Comparison of ENCODE assay signal across 9 cellular contexts in the genomic region with DNA sequence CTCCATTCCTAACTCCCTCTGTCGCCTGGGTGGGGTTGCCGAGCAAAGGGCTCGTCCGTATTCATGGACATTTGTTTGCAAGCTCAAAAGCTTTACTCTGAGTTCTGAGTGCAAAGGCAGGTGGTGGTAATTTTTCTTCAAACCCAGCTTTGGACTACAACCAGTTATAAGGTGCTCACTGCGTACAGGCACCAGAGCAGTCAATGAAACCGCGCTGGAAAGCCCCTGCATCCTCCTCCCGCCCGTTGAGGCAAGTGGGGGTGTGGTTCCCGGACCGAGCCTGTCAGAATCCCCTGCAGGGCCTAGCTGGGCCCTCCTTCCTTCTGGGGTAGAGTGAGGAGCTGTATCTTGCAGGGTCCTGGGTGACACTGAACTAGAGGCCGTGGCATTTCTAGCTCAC. TPM values are rescaled to one million over a fixed set of nuclear protein-coding genes. Genes with fewer than 3 reads are reported as not detected.
DNase-seq lines count a peak whose midpoint lies in the region; ATAC-seq, FAIRE-seq and TF ChIP-seq lines count a peak whose summit lies in the region.
"Had no signal": no experiment of that assay in that cellular context is flagged by ENCODE, and none has a peak within 500 bp of the region (broad histone marks: within the 10 kb centered on the region; RNA-seq: fewer than 3 reads in every experiment).

No MANE protein-coding gene starts in this region.

- no peaks in the 10 kb centered on the region for H3K36me3 ChIP-seq in stomach

- WGBS in stomach, 5 donors: 68 to 82% (median 72%) methylated on average over 12 of the region's 12 CpGs

- FAIRE-seq in HTR-8/SVneo (lab: Jason Lieb, UNC): no peak

- no peak overlapping the region for H3K27ac ChIP-seq in stomach

- H3K27ac Mint-ChIP-seq in activated naive CD4-positive, alpha-beta T cell treated with anti-CD3 and anti-CD28 coated beads, Interleukin-2, amount 10 ng/mL, durations not matched to agents 7 days and 5 days: peak overlapping the region; percentile 65

- TF ChIP-seq EP300 in stomach (IDR thresholded peaks at IDR 0.05): no peak

- no peaks in the 10 kb centered on the region for H3K9me3 ChIP-seq in stomach

- H3K4me3 ChIP-seq in stomach: peak overlapping the region in 3 of 4 donors; percentile 21 to 40 (median 24)

- H3K4me1 Mint-ChIP-seq in activated naive CD4-positive, alpha-beta T cell treated with anti-CD3 and anti-CD28 coated beads, Interleukin-2, amount 10 ng/mL, durations not matched to agents 7 days and 5 days: peaks cover 50% of the 10 kb centered on the region

- H3K4me1 ChIP-seq in stomach: peaks cover 7 to 23% (median 14%) of the 10 kb centered on the region in 4 donors

- no peak for TF ChIP-seq POLR2A in stomach (IDR thresholded peaks at IDR 0.05)

- peaks cover 87% of the 10 kb centered on the region for H3K27me3 Mint-ChIP-seq in activated naive CD4-positive, alpha-beta T cell treated with anti-CD3 and anti-CD28 coated beads, Interleukin-2, amount 10 ng/mL, durations not matched to agents 7 days and 5 days

- CTCF ChIA-PET in activated naive CD4-positive, alpha-beta T cell treated with anti-CD3 and anti-CD28 coated beads, Interleukin-2, amount 10 ng/mL, durations not matched to agents 7 days and 5 days (lab: Charles Lee): interaction anchor here (0.6 to 16.7 kb wide), 32 partner anchors 8 to 259 kb away, joined by 3 to 222 read pairs (median 4); no protein-coding TSS in a partner anchor

- DNase-seq in activated naive CD4-positive, alpha-beta T cell treated with anti-CD3 and anti-CD28 coated beads, Interleukin-2, amount 10 ng/mL, durations not matched to agents 7 days and 5 days: no peak
- no peak for DNase-seq in activated naive CD4-positive, alpha-beta T cell treated with anti-CD3 and anti-CD28 coated beads, Interleukin-2, amount 50 U/mL, for 16 hours
- DNase-seq in activated gamma-delta T cell (lab: John Stamatoyannopoulos, UW) (peak; percentile 32), stomach (no peak), C1 segment of cervical spinal cord (lab: John Stamatoyannopoulos, UW) (no peak), HTR-8/SVneo (ENCODE audit: insufficient read length, low spot score) (no peak)
- DNase-seq: NCI-H146 had no signal

- H3K27me3 ChIP-seq in stomach: no peaks in the 10 kb centered on the region

- peak; percentile 44 for ATAC-seq in HG03521 (IDR thresholded peaks at IDR 0.05; ENCODE audit: unreplicated experiment)
- no peak for ATAC-seq in HG02970 (IDR thresholded peaks at IDR 0.05; ENCODE audit: low FRiP score, unreplicated experiment)

- H3K9me3 Mint-ChIP-seq in activated naive CD4-positive, alpha-beta T cell treated with anti-CD3 and anti-CD28 coated beads, Interleukin-2, amount 10 ng/mL, durations not matched to agents 7 days and 5 days: no peaks in the 10 kb centered on the region

- no peak for TF ChIP-seq CTCF in stomach (IDR thresholded peaks at IDR 0.05)

- intact Hi-C loops in stomach (cut with DNase I; ENCODE audit: low total_unique reads): no loop called here

- peak overlapping the region; percentile 37 for H3K4me3 Mint-ChIP-seq in activated naive CD4-positive, alpha-beta T cell treated with anti-CD3 and anti-CD28 coated beads, Interleukin-2, amount 10 ng/mL, durations not matched to agents 7 days and 5 days

- no peaks in the 10 kb centered on the region for H3K36me3 Mint-ChIP-seq in activated naive CD4-positive, alpha-beta T cell treated with anti-CD3 and anti-CD28 coated beads, Interleukin-2, amount 10 ng/mL, durations not matched to agents 7 days and 5 days

RNA-seq across cellular contexts. Expression of gene AMZ1, which starts 22.3 kb away (rescaled TPM):
- 1 to 10 TPM in 1 of 5 donors, under 1 TPM in 2, not detected in 2; under 0.01 to 1.4 (median 0.45) TPM for total RNA-seq in stomach
- polyA plus RNA-seq in stomach: not detected
